1 cellular context compared by ENCODE assay signal in genomic region chr7:28986723-28987122, GRCh38.
TF ChIP-seq lines count a peak whose summit lies in the region.

No MANE protein-coding gene starts in this region.

TF ChIP-seq in H1, 55 proteins besides CTCF, POLR2A, EP300 and RAD21:
- TF ChIP-seq TAF1 (IDR thresholded peaks at IDR 0.05; ENCODE audit: low read depth, low read length) (no peak), RNF2 (IDR thresholded peaks at IDR 0.05; ENCODE audit: borderline replicate concordance, low read depth, low read length, missing control alignments, poor library complexity, severe bottlenecking) (no peak), RFX5 (IDR thresholded peaks at IDR 0.05; ENCODE audit: borderline replicate concordance, low read depth, low read length) (no peak), PHF8 (conservative IDR thresholded peaks at IDR 0.05; ENCODE audit: low read depth, low read length) (no peak)
